8 cellular contexts compared by ENCODE assay signal in the genomic region with DNA sequence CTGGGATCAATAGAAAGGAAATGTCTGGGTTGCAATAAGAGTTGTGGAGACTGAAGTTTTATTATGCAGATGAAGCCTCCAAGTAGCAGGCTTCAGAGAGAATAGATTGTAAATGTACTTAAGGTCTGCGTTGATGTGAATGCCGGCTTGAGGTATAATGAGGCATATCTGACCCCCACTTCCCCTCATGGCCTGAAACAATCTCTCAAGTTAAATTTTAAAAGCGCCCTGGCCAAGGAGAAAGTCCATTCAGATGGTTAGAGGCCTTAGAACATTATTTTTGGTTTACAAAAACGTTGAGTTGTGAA. TPM values are rescaled to one million over a fixed set of nuclear protein-coding genes. Genes with fewer than 3 reads are reported as not detected.
DNase-seq lines count a peak whose midpoint lies in the region; ATAC-seq and TF ChIP-seq lines count a peak whose summit lies in the region.

No MANE protein-coding gene starts in this region.

- no peaks in the 10 kb centered on the region for H3K9me3 ChIP-seq in adrenal gland (replicated peaks in 1 of 3)
- H3K9me3 ChIP-seq in liver (ENCODE audit: control insufficient read depth in 4 of 4, low read length in 3 of 4), result no peaks in the 10 kb centered on the region
- H3K9me3 ChIP-seq in upper lobe of left lung, result no peaks in the 10 kb centered on the region

- no peaks in the 10 kb centered on the region for H3K36me3 Mint-ChIP-seq in activated CD4-positive, alpha-beta T cell treated with anti-CD3 and anti-CD28 coated beads, Interleukin-2, amount 10 ng/mL, durations not matched to agents 7 days and 5 days (ENCODE audit: low read depth)

- no peaks in the 10 kb centered on the region for H3K36me3 ChIP-seq in adrenal gland (replicated peaks in 1 of 2)
- no peaks in the 10 kb centered on the region for H3K36me3 ChIP-seq in liver (ENCODE audit: control insufficient read depth in 4 of 4, insufficient read depth in 3 of 4, low read depth in 1 of 4, low read length in 3 of 4)
- no peaks in the 10 kb centered on the region for H3K36me3 ChIP-seq in upper lobe of left lung

- POLR2A ChIA-PET in activated CD4-positive, alpha-beta T cell treated with anti-CD3 and anti-CD28 coated beads, Interleukin-2, amount 10 ng/mL, durations not matched to agents 7 days and 5 days (lab: Charles Lee), result no interaction called here

- H3K4me3 Mint-ChIP-seq in activated CD4-positive, alpha-beta T cell treated with anti-CD3 and anti-CD28 coated beads, Interleukin-2, amount 10 ng/mL, durations not matched to agents 7 days and 5 days, result peak overlapping the region; percentile 61

- peaks cover 32% of the 10 kb centered on the region for H3K4me1 Mint-ChIP-seq in activated CD4-positive, alpha-beta T cell treated with anti-CD3 and anti-CD28 coated beads, Interleukin-2, amount 10 ng/mL, durations not matched to agents 7 days and 5 days

- DNase-seq in activated CD4-positive, alpha-beta T cell treated with anti-CD3 and anti-CD28 coated beads, Interleukin-2, amount 10 ng/mL, durations not matched to agents 7 days and 5 days, result no peak
- DNase-seq in activated CD4-positive, alpha-beta T cell treated with anti-CD3 and anti-CD28 coated beads, Interleukin-2, amount 50 U/mL, for 4 hours, result no peak
- DNase-seq in adrenal gland, result no peak
- DNase-seq in upper lobe of left lung, result no peak
- DNase-seq in SIG-M5 treated with dmso at 0.1 percent for 504 hours (lab: John Stamatoyannopoulos, UW; ENCODE audit: unreplicated experiment), result no peak
- no peak for DNase-seq in NCI-H1417 treated with DMSO at 0.1 percent for 48 hours (lab: John Stamatoyannopoulos, UW)

- CTCF ChIA-PET in activated CD4-positive, alpha-beta T cell treated with anti-CD3 and anti-CD28 coated beads, Interleukin-2, amount 10 ng/mL, durations not matched to agents 7 days and 5 days (lab: Charles Lee), result no interaction called here

- WGBS in adrenal gland, 4 donors, result 0 to 1% (median 0%) methylated on average over 4 of the region's 4 CpGs
- 2% methylated on average over 4 of the region's 4 CpGs for WGBS in liver
- WGBS in upper lobe of left lung, 2 donors, result 4 to 5% methylated on average over 4 of the region's 4 CpGs

- H3K9me3 Mint-ChIP-seq in activated CD4-positive, alpha-beta T cell treated with anti-CD3 and anti-CD28 coated beads, Interleukin-2, amount 10 ng/mL, durations not matched to agents 7 days and 5 days, result no peaks in the 10 kb centered on the region

- H3K27ac ChIP-seq in adrenal gland (peak overlapping the region; percentile 84 to 94 (median 88)), liver (ENCODE audit: low read depth in 1 of 2, low read length in 2 of 2) (peak overlapping the region; percentile 65 to 91), upper lobe of left lung (peak overlapping the region; percentile 83 to 89 (median 86))

- peak overlapping the region; percentile 31 for H3K27ac Mint-ChIP-seq in activated CD4-positive, alpha-beta T cell treated with anti-CD3 and anti-CD28 coated beads, Interleukin-2, amount 10 ng/mL, durations not matched to agents 7 days and 5 days

- ATAC-seq in upper lobe of left lung (ENCODE audit: low FRiP score in 2 of 2) (peak in 1 of 2 donors; percentile 1), GM21576 (IDR thresholded peaks at IDR 0.05; ENCODE audit: unreplicated experiment) (no peak)

- no peak for TF ChIP-seq RAD21 in liver (IDR thresholded peaks at IDR 0.05)

- peak overlapping the region in 2 of 4 donors; percentile 70 to 91 for H3K4me3 ChIP-seq in adrenal gland
- H3K4me3 ChIP-seq in liver (ENCODE audit: low read depth in 1 of 3, low read length in 3 of 3), result peak overlapping the region; percentile 63 to 100 (median 74)
- H3K4me3 ChIP-seq in upper lobe of left lung, result peak overlapping the region in 3 of 4 donors; percentile 70 to 83 (median 70)

- TF ChIP-seq POLR2A in adrenal gland (IDR thresholded peaks at IDR 0.05) (no peak), upper lobe of left lung (IDR thresholded peaks at IDR 0.05) (no peak)

- peak overlapping the region; percentile 52 to 72 for H3K9ac ChIP-seq in liver (ENCODE audit: low read depth in 1 of 2, low read length in 2 of 2)

- no peak for TF ChIP-seq EP300 in upper lobe of left lung (IDR thresholded peaks at IDR 0.05)

- intact Hi-C loops in adrenal gland (cut with DNase I), result no loop called here

- H3K4me1 ChIP-seq in adrenal gland (replicated peaks in 1 of 2) (peaks cover 34 to 47% of the 10 kb centered on the region in 2 donors), liver (ENCODE audit: control insufficient read depth in 4 of 4, insufficient read depth in 4 of 4, low read length in 3 of 4) (peaks cover 0 to 36% (median 26%) of the 10 kb centered on the region in 4 donors), upper lobe of left lung (peaks cover 23 to 40% (median 31%) of the 10 kb centered on the region in 4 donors)

- no peaks in the 10 kb centered on the region for H3K27me3 ChIP-seq in adrenal gland
- no peaks in the 10 kb centered on the region for H3K27me3 ChIP-seq in liver (ENCODE audit: control insufficient read depth in 4 of 4, insufficient read depth in 4 of 4, low read length in 3 of 4)
- no peaks in the 10 kb centered on the region for H3K27me3 ChIP-seq in upper lobe of left lung

- peaks cover 3% of the 10 kb centered on the region for H3K27me3 Mint-ChIP-seq in activated CD4-positive, alpha-beta T cell treated with anti-CD3 and anti-CD28 coated beads, Interleukin-2, amount 10 ng/mL, durations not matched to agents 7 days and 5 days

- TF ChIP-seq CTCF in adrenal gland (IDR thresholded peaks at IDR 0.05) (no peak), liver (IDR thresholded peaks at IDR 0.05; ENCODE audit: low read depth, low read length, missing input control) (no peak), upper lobe of left lung (IDR thresholded peaks at IDR 0.05) (no peak)

TF ChIP-seq in liver, 16 proteins besides CTCF, POLR2A, EP300 and RAD21:
- TF ChIP-seq RXRA (IDR thresholded peaks at IDR 0.05), result no peak
- TF ChIP-seq HNF4G (IDR thresholded peaks at IDR 0.05), result peak; percentile 4

RNA-seq across cellular contexts. Expression of a gene that starts 28.3 kb away (rescaled TPM):
- total RNA-seq in activated CD4-positive, alpha-beta T cell treated with anti-CD3 and anti-CD28 coated beads, Interleukin-2, amount 10 ng/mL, durations not matched to agents 7 days and 5 days, result not detected
- total RNA-seq in adrenal gland (not detected), liver (not detected), upper lobe of left lung (not detected)
- polyA plus RNA-seq in adrenal gland (not detected), liver (not detected)
